ENCODE assay signal across 8 cellular contexts in the genomic region with DNA sequence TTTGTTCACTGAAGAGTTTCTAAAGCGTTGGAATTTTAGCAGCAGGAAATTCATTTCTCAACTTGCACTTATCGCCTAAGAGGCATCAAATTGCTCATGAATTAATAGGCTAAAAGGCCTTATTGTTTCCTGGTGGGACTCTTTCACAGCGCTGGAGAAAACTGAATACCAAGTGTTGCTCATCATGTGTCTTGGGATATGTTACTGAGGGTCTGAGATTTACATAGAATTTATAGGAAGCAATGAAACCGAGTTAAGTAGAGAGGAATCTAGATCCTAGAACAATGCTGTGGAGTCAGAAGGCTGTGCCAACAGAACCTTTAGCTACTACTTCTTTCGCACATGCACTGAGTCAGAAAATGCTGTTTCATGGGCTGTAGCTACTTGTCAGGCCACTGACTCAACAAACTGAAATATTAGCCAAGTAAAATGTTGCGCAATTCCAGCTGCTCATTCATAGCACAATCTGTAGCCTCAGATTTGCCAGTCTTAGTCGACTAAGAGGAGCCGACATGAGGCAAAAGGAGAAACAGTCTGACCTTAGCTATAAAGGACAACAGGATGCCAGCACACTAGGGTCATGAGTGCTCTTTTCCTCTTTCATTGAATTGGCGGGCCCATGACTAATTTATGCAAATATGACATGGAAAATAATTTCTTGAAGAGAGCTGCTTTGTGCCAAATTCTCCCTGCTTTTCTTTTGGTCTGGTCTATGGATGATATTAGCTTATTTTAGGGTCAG. TPM values are rescaled to one million over a fixed set of nuclear protein-coding genes. Genes with fewer than 3 reads are reported as not detected.
DNase-seq lines count a peak whose midpoint lies in the region; ATAC-seq lines count a peak whose summit lies in the region.

No MANE protein-coding gene starts in this region.

- H3K9me3 ChIP-seq in HUES48 (ENCODE audit: control insufficient read depth, insufficient read depth, low read length) = no peaks in the 10 kb centered on the region
- no peaks in the 10 kb centered on the region for H3K9me3 ChIP-seq in skeletal muscle satellite cell (replicated peaks; ENCODE audit: low read length)

- no peaks in the 10 kb centered on the region for H3K27me3 Mint-ChIP-seq in effector memory CD8-positive, alpha-beta T cell

- H3K4me1 Mint-ChIP-seq in effector memory CD8-positive, alpha-beta T cell (ENCODE audit: low read depth in 2 of 2) = no peaks in the 10 kb centered on the region

- H3K27ac ChIP-seq in HUES48 (ENCODE audit: low read depth, low read length) = peak overlapping the region; percentile 88

- no peak overlapping the region for H3K27ac Mint-ChIP-seq in effector memory CD8-positive, alpha-beta T cell

- ATAC-seq in GM21825 (IDR thresholded peaks at IDR 0.05; ENCODE audit: unreplicated experiment) = no peak
- ATAC-seq in effector memory CD8-positive, alpha-beta T cell (replicated peaks) = no peak

- intact Hi-C loops in cardiac septum (cut with DNase I) = no loop called here

- H3K4me2 ChIP-seq in skeletal muscle satellite cell (ENCODE audit: low read length) = peak overlapping the region; percentile 64

- H3K27me3 ChIP-seq in HUES48 (ENCODE audit: control insufficient read depth, insufficient read depth, low read length) = no peaks in the 10 kb centered on the region
- H3K27me3 ChIP-seq in skeletal muscle satellite cell (ENCODE audit: control insufficient read depth, insufficient read depth, low read length) = no peaks in the 10 kb centered on the region

- no peak overlapping the region for H3K4me3 ChIP-seq in HUES48 (ENCODE audit: low read depth, low read length)
- no peak overlapping the region for H3K4me3 ChIP-seq in skeletal muscle satellite cell (ENCODE audit: low read length)

- DNase-seq in DMS153 (lab: John Stamatoyannopoulos, UW) (peak; percentile 16), T1000 (lab: John Stamatoyannopoulos, UW) (peak; percentile 75), cardiac septum (ENCODE audit: low spot score) (peak; percentile 80), DMS79 treated with DMSO at 0.1 percent for 48 hours (lab: John Stamatoyannopoulos, UW) (no peak)
- DNase-seq in effector memory CD8-positive, alpha-beta T cell = no peak

- peaks cover 17% of the 10 kb centered on the region for H3K4me1 ChIP-seq in HUES48 (ENCODE audit: control insufficient read depth, insufficient read depth, low read length)
- H3K4me1 ChIP-seq in skeletal muscle satellite cell (ENCODE audit: control insufficient read depth, insufficient read depth, low read length) = peaks cover 76% of the 10 kb centered on the region

- no peak overlapping the region for H3K4me3 Mint-ChIP-seq in effector memory CD8-positive, alpha-beta T cell

- H3K9ac ChIP-seq in HUES48 (ENCODE audit: low read depth, low read length) = peak overlapping the region; percentile 33; the same call in 1 of the 2 replicates
- H3K9ac ChIP-seq in skeletal muscle satellite cell (ENCODE audit: low read depth, low read length) = peak overlapping the region; percentile 76

- no peaks in the 10 kb centered on the region for H3K9me3 Mint-ChIP-seq in effector memory CD8-positive, alpha-beta T cell

- H3K36me3 Mint-ChIP-seq in effector memory CD8-positive, alpha-beta T cell (ENCODE audit: insufficient read depth) = no peaks in the 10 kb centered on the region

- no peaks in the 10 kb centered on the region for H3K36me3 ChIP-seq in HUES48 (ENCODE audit: control insufficient read depth, insufficient read depth, low read length)
- no peaks in the 10 kb centered on the region for H3K36me3 ChIP-seq in skeletal muscle satellite cell (ENCODE audit: insufficient read depth, low read length)

RNA-seq across cellular contexts. Expression of a gene that starts 35.9 kb away (rescaled TPM):
- total RNA-seq in cardiac septum = 1.2 TPM
- total RNA-seq in skeletal muscle satellite cell (2012; rRNA removed) = 86.9 and 314 TPM in 2 replicates

Comparison
In these comparisons a context has a peak if more than half of its experiments do, and no peak if none do; other contexts are left out.
1. DNase-seq: peak in DMS153 (single experiment), T1000 (single experiment) and cardiac septum (single experiment); none in DMS79 treated with DMSO at 0.1 percent for 48 hours (single experiment) and effector memory CD8-positive, alpha-beta T cell (0 of 3).